Comparison of ENCODE assay signal across 8 cellular contexts in the genomic region with DNA sequence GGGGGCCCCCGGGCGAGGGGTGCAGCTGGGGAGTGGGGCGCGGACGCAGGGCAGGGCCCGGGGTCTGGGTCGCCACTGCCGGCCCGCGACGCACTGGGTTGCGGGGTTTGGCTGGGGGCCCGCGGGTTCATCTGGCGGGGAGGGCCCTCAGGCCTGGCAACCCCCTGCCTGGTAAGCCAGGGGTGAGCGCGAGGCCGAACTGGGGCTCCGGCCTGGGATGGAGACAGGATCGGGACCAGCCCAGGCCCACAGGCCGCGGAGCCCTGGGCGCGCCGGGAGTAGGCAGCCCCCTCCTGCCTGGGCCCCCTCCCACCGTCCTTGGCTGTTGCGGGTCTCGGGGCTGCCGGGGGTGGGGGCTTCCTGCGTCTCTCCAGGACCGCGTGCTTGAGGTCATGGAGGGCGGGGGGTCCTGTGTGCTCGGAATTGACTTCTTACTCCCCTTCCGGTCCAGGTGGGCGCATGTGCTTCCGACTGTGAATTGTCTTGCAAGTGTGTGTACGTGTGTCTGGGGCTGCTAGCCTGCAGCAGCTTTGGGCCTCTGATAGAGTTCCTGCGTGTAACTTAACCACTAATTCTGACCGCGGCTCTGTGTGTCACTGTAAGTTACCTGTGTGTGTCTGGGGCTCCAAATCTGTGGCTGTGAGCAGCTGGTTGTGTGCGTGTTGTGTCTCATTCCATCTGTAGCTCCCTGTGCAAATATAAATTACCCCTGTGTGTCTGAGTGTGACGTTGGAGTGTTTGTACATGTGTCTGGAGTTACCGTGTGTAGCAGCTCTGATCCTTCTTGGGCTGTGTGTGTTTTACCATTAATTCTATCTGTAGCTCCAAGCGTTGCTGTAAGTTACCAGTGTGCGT. TPM values are rescaled to one million over a fixed set of nuclear protein-coding genes. Genes with fewer than 3 reads are reported as not detected.
DNase-seq lines count a peak whose midpoint lies in the region; ATAC-seq, FAIRE-seq and TF ChIP-seq lines count a peak whose summit lies in the region.

No MANE protein-coding gene starts in this region.

- H3K27ac ChIP-seq in HCT116 (ENCODE audit: low read depth, low read length) (peak overlapping the region; percentile 86), PC-9 (no peak overlapping the region), gastroesophageal sphincter (peak overlapping the region; percentile 92 to 99 (median 98)), pancreas (peak overlapping the region; percentile 88 to 99 (median 95))

- peaks cover 46% of the 10 kb centered on the region for H3K79me2 ChIP-seq in HCT116 (ENCODE audit: insufficient read depth, low read length)
- H3K79me2 ChIP-seq in PC-9 (ENCODE audit: low read depth): peaks cover 20% of the 10 kb centered on the region

- peaks cover 14 to 26% of the 10 kb centered on the region in 2 experiments; a peak in 3 of 4 replicates for H3K4me1 ChIP-seq in HCT116 (ENCODE audit: control insufficient read depth in 1 of 2, insufficient read depth in 2 of 2, low read length in 2 of 2)
- H3K4me1 ChIP-seq in PC-9 (replicated peaks; ENCODE audit: insufficient read depth): peaks cover 35% of the 10 kb centered on the region
- peaks cover 0 to 80% (median 29%) of the 10 kb centered on the region in 3 donors for H3K4me1 ChIP-seq in gastroesophageal sphincter
- H3K4me1 ChIP-seq in pancreas: peaks cover 7 to 33% (median 25%) of the 10 kb centered on the region in 3 donors

- intact Hi-C loops in HCT116 (cut with micrococcal nuclease): no loop called here
- intact Hi-C loops in PC-9 (cut with micrococcal nuclease; ENCODE audit: unreplicated experiment): no loop called here
- intact Hi-C loops in pancreas (cut with DNase I): no loop called here

- WGBS in gastroesophageal sphincter (ENCODE audit: low coverage in 1 of 2), 2 donors: 3 to 7% methylated on average over 5 to 7 of the region's 46 CpGs
- WGBS in pancreas, 2 donors: 3 to 6% methylated on average over 26 to 46 of the region's 46 CpGs

- peaks cover 37% of the 10 kb centered on the region for H3F3A ChIP-seq in PC-9 (ENCODE audit: insufficient read depth, low read depth)

- H3K9me2 ChIP-seq in HCT116 (ENCODE audit: insufficient read depth) (no peaks in the 10 kb centered on the region), PC-9 (ENCODE audit: insufficient read depth) (no peaks in the 10 kb centered on the region)

- POLR2A ChIA-PET in HCT116 (lab: Charles Lee): interaction anchor here (0.9 kb wide), 1 partner anchor 21 kb away, joined by 3 read pairs; no protein-coding TSS in a partner anchor
- POLR2A ChIA-PET in PC-9 (lab: Charles Lee; ENCODE audit: unreplicated experiment): interaction anchor here (0.5 kb wide), 1 partner anchor 17 kb away, joined by 3 read pairs; no protein-coding TSS in a partner anchor

- no peak for TF ChIP-seq RAD21 in HCT116 (IDR thresholded peaks at IDR 0.05; ENCODE audit: low read depth)

- peak overlapping the region; percentile 66 to 75 for H3K4me3 ChIP-seq in HCT116 (replicated peaks in 1 of 2; ENCODE audit: low read depth in 1 of 2, low read length in 2 of 2)
- peak overlapping the region; percentile 75 for H3K4me3 ChIP-seq in PC-9
- peak overlapping the region; percentile 89 to 94 for H3K4me3 ChIP-seq in gastroesophageal sphincter
- H3K4me3 ChIP-seq in pancreas: peak overlapping the region; percentile 76 to 95 (median 88)

- ATAC-seq in HCT116 (peak; percentile 25), gastroesophageal sphincter (no peak), pancreas (peak; percentile 18 to 39 (median 26)), HG03520 (IDR thresholded peaks at IDR 0.05; ENCODE audit: unreplicated experiment) (no peak)

- H2AFZ ChIP-seq in HCT116 (ENCODE audit: low read depth, low read length, poor library complexity, severe bottlenecking) (no peak overlapping the region), PC-9 (peak overlapping the region; percentile 39)

- RAD21 ChIA-PET in HCT116 (lab: Charles Lee; ENCODE audit: low non-redundant PET in 1 of 2, low total read pairs in 2 of 2, uncharacterized antibody in 2 of 2, unreplicated experiment in 2 of 2): no interaction called here

- H3K9me3 ChIP-seq in HCT116 (ENCODE audit: control insufficient read depth in 1 of 2, insufficient read depth in 1 of 2, low read depth in 1 of 2, low read length in 2 of 2) (no peaks in the 10 kb centered on the region), PC-9 (ENCODE audit: insufficient read depth, low read depth) (no peaks in the 10 kb centered on the region), gastroesophageal sphincter (no peaks in the 10 kb centered on the region), pancreas (no peaks in the 10 kb centered on the region)

- CTCF ChIA-PET in HCT116 (lab: Charles Lee) (interaction anchor here (1.3 kb wide), 1 partner anchor 16 kb away, joined by 3 read pairs; no protein-coding TSS in a partner anchor), PC-9 (lab: Charles Lee) (no interaction called here)

- H3K4me2 ChIP-seq in HCT116 (ENCODE audit: low read length): peak overlapping the region; percentile 90
- peak overlapping the region; percentile 92 for H3K4me2 ChIP-seq in PC-9

- TF ChIP-seq CTCF in HCT116 (IDR thresholded peaks at IDR 0.05 in 2 of 3, conservative IDR thresholded peaks at IDR 0.05 in 1 of 3; ENCODE audit: borderline replicate concordance in 1 of 3, insufficient read depth in 1 of 3, low read depth in 2 of 3, low read length in 2 of 3): no peak
- no peak for TF ChIP-seq CTCF in PC-9 (conservative IDR thresholded peaks at IDR 0.05)
- TF ChIP-seq CTCF in gastroesophageal sphincter (IDR thresholded peaks at IDR 0.05): no peak
- TF ChIP-seq CTCF in pancreas (IDR thresholded peaks at IDR 0.05): no peak

- H4K20me1 ChIP-seq in HCT116 (ENCODE audit: insufficient read depth) (no peaks in the 10 kb centered on the region), PC-9 (ENCODE audit: insufficient read depth) (no peaks in the 10 kb centered on the region)

- no peaks in the 10 kb centered on the region for H3K27me3 ChIP-seq in HCT116 (ENCODE audit: insufficient read depth, low read length)
- no peaks in the 10 kb centered on the region for H3K27me3 ChIP-seq in PC-9 (ENCODE audit: insufficient read depth, low read depth)
- no peaks in the 10 kb centered on the region for H3K27me3 ChIP-seq in gastroesophageal sphincter
- no peaks in the 10 kb centered on the region for H3K27me3 ChIP-seq in pancreas

- DNase-seq in COLO668 (lab: John Stamatoyannopoulos, UW; ENCODE audit: unreplicated experiment) (peak; percentile 60), HCT116 (ENCODE audit: low read depth, low spot score) (no peak), PC-9 (no peak), pancreas (peak in 4 of 6 donors; percentile 53 to 87 (median 72)), HuH-7.5 (ENCODE audit: low spot score) (no peak)
- peak; percentile 44 for DNase-seq in activated T-helper 9 cell treated with anti-CD3 and anti-CD28 coated beads, Interleukin-2, amount 50 U/mL, for 16 hours (ENCODE audit: low read depth)

- peaks cover 0 to 7% of the 10 kb centered on the region in 2 experiments; a peak in 3 of 4 replicates for H3K36me3 ChIP-seq in HCT116 (ENCODE audit: control insufficient read depth in 1 of 2, insufficient read depth in 2 of 2, low read length in 2 of 2)
- no peaks in the 10 kb centered on the region for H3K36me3 ChIP-seq in PC-9 (ENCODE audit: low read depth)
- H3K36me3 ChIP-seq in gastroesophageal sphincter: peaks cover 0 to 17% of the 10 kb centered on the region in 2 donors
- H3K36me3 ChIP-seq in pancreas: no peaks in the 10 kb centered on the region

- TF ChIP-seq EP300 in gastroesophageal sphincter (IDR thresholded peaks at IDR 0.05): no peak

- BruUV-seq in HCT116 (replicated peaks; lab: Mats Ljungman, UMichigan): TSS peak; percentile 57
- no TSS peak for BruUV-seq in PC-9 (replicated peaks; lab: Mats Ljungman, UMichigan)

- no peak for FAIRE-seq in pancreas (lab: Jason Lieb, UNC)

- H3K9ac ChIP-seq in HCT116 (ENCODE audit: low read length): peak overlapping the region; percentile 92

- TF ChIP-seq POLR2A in HCT116 (IDR thresholded peaks at IDR 0.05; ENCODE audit: borderline replicate concordance, extremely low read depth, insufficient read depth, insufficient read length) (no peak), gastroesophageal sphincter (IDR thresholded peaks at IDR 0.05) (no peak)

TF ChIP-seq in HCT116, 20 proteins besides CTCF, POLR2A, EP300 and RAD21:
- TF ChIP-seq, protein P1, sequence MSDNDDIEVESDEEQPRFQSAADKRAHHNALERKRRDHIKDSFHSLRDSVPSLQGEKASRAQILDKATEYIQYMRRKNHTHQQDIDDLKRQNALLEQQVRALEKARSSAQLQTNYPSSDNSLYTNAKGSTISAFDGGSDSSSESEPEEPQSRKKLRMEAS (IDR thresholded peaks at IDR 0.05): peak; percentile 19; the same call in 1 of the 2 replicates
- no peak for TF ChIP-seq YY1 (IDR thresholded peaks at IDR 0.05; ENCODE audit: extremely low read depth, insufficient replicate concordance, low read depth, low read length)
- TF ChIP-seq ZFX (IDR thresholded peaks at IDR 0.05): peak; percentile 71; the same call in 1 of the 2 replicates

RNA-seq across cellular contexts. Expression of a gene that starts 0.8 kb away (rescaled TPM):
- 75.4 TPM for total RNA-seq in HCT116 (2021; ENCODE audit: unreplicated experiment)
- polyA plus RNA-seq in HCT116 (2012): 71.4 and 76.4 TPM in 2 replicates
- 62.7 and 105 TPM in 2 replicates for total RNA-seq in PC-9 (2021)
- 10 to 100 TPM; 22.0 to 40.0 (median 35.9) TPM for total RNA-seq in gastroesophageal sphincter
- 10 to 100 TPM; 47.3 to 97.2 (median 87.4) TPM for total RNA-seq in pancreas
- 100 to 1,000 TPM in 1 of 2 donors, 10 to 100 TPM in 1; 49.7 to 137 TPM for polyA plus RNA-seq in pancreas

RNA-seq across cellular contexts. Expression of a gene that starts 29.4 kb away (rescaled TPM):
- total RNA-seq in HCT116 (2021; ENCODE audit: unreplicated experiment) (6.6 TPM), PC-9 (2021) (2.4 and 3.0 TPM in 2 replicates), gastroesophageal sphincter (10 to 100 TPM in 2 of 4 donors, 1 to 10 TPM in 2; 5.3 to 13.2 (median 9.5) TPM), pancreas (10 to 100 TPM in 1 of 6 donors, 1 to 10 TPM in 5; 2.9 to 11.0 (median 4.4) TPM)
- 4.2 and 4.6 TPM in 2 replicates for polyA plus RNA-seq in HCT116 (2012)
- polyA plus RNA-seq in pancreas: 10 to 100 TPM; 14.0 to 15.1 TPM

RNA-seq across cellular contexts. Expression of a gene that starts 36.8 kb away (rescaled TPM):
- 3.6 TPM for total RNA-seq in HCT116 (2021; ENCODE audit: unreplicated experiment)
- polyA plus RNA-seq in HCT116 (2012): 1.8 and 1.9 TPM in 2 replicates
- total RNA-seq in PC-9 (2021): 3.5 and 4.1 TPM in 2 replicates
- 10 to 100 TPM in 1 of 4 donors, 1 to 10 TPM in 3; 6.5 to 10.2 (median 7.3) TPM for total RNA-seq in gastroesophageal sphincter
- 1 to 10 TPM; 1.5 to 6.4 (median 2.6) TPM for total RNA-seq in pancreas
- polyA plus RNA-seq in pancreas: 1 to 10 TPM; 1.0 to 1.6 TPM

RNA-seq across cellular contexts. Expression of a gene that starts 40.6 kb away (rescaled TPM):
- total RNA-seq in HCT116 (2021; ENCODE audit: unreplicated experiment) (0.32 TPM), PC-9 (2021) (12.3 and 19.2 TPM in 2 replicates), gastroesophageal sphincter (1 to 10 TPM in 1 of 4 donors, under 1 TPM in 2, not detected in 1; 0.17 to 1.2 (median 0.27) TPM), pancreas (100 to 1,000 TPM in 4 of 6 donors, 10 to 100 TPM in 2; 93.0 to 146 (median 118) TPM)
- polyA plus RNA-seq in HCT116 (2012): 0.10 TPM in 1 of 2 replicates, not detected in the other
- polyA plus RNA-seq in pancreas: 100 to 1,000 TPM; 208 to 238 TPM

Comparison
In these comparisons a context has a peak if more than half of its experiments do, and no peak if none do; other contexts are left out.
1. DNase-seq: peak in COLO668 (single experiment), activated T-helper 9 cell treated with anti-CD3 and anti-CD28 coated beads, Interleukin-2, amount 50 U/mL, for 16 hours (single experiment) and pancreas (4 of 6); none in HCT116 (single experiment), PC-9 (0 of 2) and HuH-7.5 (single experiment).
2. ATAC-seq: peak in HCT116 (single experiment) and pancreas (4 of 4); none in gastroesophageal sphincter (single experiment) and HG03520 (single experiment).
3. Peak in every context shown above with its lines, with median percentiles within 50 percentile points of each other: H3K4me3 ChIP-seq.